Comparison of ENCODE assay signal across 16 cellular contexts in genomic region chr1:143736562-143736961, GRCh38.
DNase-seq lines count a peak whose midpoint lies in the region; ATAC-seq and TF ChIP-seq lines count a peak whose summit lies in the region.
"Had no signal": no experiment of that assay in that cellular context is flagged by ENCODE, and none has a peak within 500 bp of the region (broad histone marks: within the 10 kb centered on the region; RNA-seq: fewer than 3 reads in every experiment).

No MANE protein-coding gene starts in this region.

- no peak overlapping the region for H4K91ac ChIP-seq in neuronal stem cell (ENCODE audit: low read depth, low read length, poor library complexity)

- H2BK15ac ChIP-seq in neuronal stem cell (ENCODE audit: low read length): no peak overlapping the region

- H3K18ac ChIP-seq in neuronal stem cell (ENCODE audit: low read length): no peak overlapping the region

- H3K27me3 Mint-ChIP-seq in glutamatergic neuron (ENCODE audit: unreplicated experiment): peaks cover 6% of the 10 kb centered on the region

- no peak for TF ChIP-seq CTCF in glutamatergic neuron (IDR thresholded peaks at IDR 0.05; ENCODE audit: partially characterized antibody, unreplicated experiment)
- no peak for TF ChIP-seq CTCF in ovary (IDR thresholded peaks at IDR 0.05)
- TF ChIP-seq CTCF in left lung (IDR thresholded peaks at IDR 0.05): no peak

- DNase-seq in adipocyte (ENCODE audit: low read depth) (no peak), glutamatergic neuron (peak; percentile 19), neuronal stem cell (ENCODE audit: low spot score) (no peak), ovary (no peak), caudate nucleus (lab: John Stamatoyannopoulos, UW) (no peak), left lung (no peak)
- DNase-seq: NCI-H2081; NCI-H82; stimulated activated CD4-positive, alpha-beta T cell treated with anti-CD3 and anti-CD28 coated beads, Interleukin-4, amount 100 ng/mL, for 24 hours had no signal

- no peak for ATAC-seq in left lung
- ATAC-seq in GM18511 (IDR thresholded peaks at IDR 0.05; ENCODE audit: unreplicated experiment): no peak

- no peak overlapping the region for H2BK5ac ChIP-seq in neuronal stem cell (ENCODE audit: low read length)

- H3K9me3 Mint-ChIP-seq in glutamatergic neuron (ENCODE audit: unreplicated experiment): peaks cover 4% of the 10 kb centered on the region
- H3K9me3 Mint-ChIP-seq: activated CD4-positive, alpha-beta T cell treated with anti-CD3 and anti-CD28 coated beads, Interleukin-2, amount 10 ng/mL, durations not matched to agents 24 days and 14 days; central memory CD8-positive, alpha-beta T cell had no signal

- peak overlapping the region; percentile 89 for H3K4me3 Mint-ChIP-seq in glutamatergic neuron (ENCODE audit: unreplicated experiment)
- H3K4me3 Mint-ChIP-seq: activated CD4-positive, alpha-beta T cell treated with anti-CD3 and anti-CD28 coated beads, Interleukin-2, amount 10 ng/mL, durations not matched to agents 24 days and 14 days; activated naive CD8-positive, alpha-beta T cell; central memory CD8-positive, alpha-beta T cell had no signal

- WGBS in neuronal stem cell (ENCODE audit: extremely low coverage in 2 of 2, insufficient read length in 2 of 2, insufficient replicate concordance in 1 of 2), 2 donors: no CpG with 5 or more reads among the region's 14 CpGs
- WGBS in ovary, 3 donors: 3 to 7% (median 3%) methylated on average over 13 to 14 of the region's 14 CpGs

- no peaks in the 10 kb centered on the region for H3K36me3 Mint-ChIP-seq in glutamatergic neuron (ENCODE audit: unreplicated experiment)
- H3K36me3 Mint-ChIP-seq: neural progenitor cell had no signal

- H3K79me1 ChIP-seq in neuronal stem cell (ENCODE audit: low read depth, low read length): no peaks in the 10 kb centered on the region

- H3K14ac ChIP-seq in neuronal stem cell (ENCODE audit: low read length): no peak overlapping the region

- TF ChIP-seq POLR2A in ovary (IDR thresholded peaks at IDR 0.05): no peak

- peak overlapping the region; percentile 64 for H3K27ac Mint-ChIP-seq in glutamatergic neuron (ENCODE audit: unreplicated experiment)
- H3K27ac Mint-ChIP-seq: activated CD4-positive, alpha-beta T cell treated with anti-CD3 and anti-CD28 coated beads, Interleukin-2, amount 10 ng/mL, durations not matched to agents 24 days and 14 days; activated naive CD8-positive, alpha-beta T cell; neural progenitor cell had no signal

- H3K9me3 ChIP-seq in ES-I3 (ENCODE audit: control insufficient read depth, insufficient read depth, low read length) (no peaks in the 10 kb centered on the region), adipocyte (ENCODE audit: control insufficient read depth, low read length) (no peaks in the 10 kb centered on the region), neuronal stem cell (replicated peaks in 1 of 2; ENCODE audit: control insufficient read depth in 2 of 2, insufficient read depth in 1 of 2, low read depth in 1 of 2, low read length in 2 of 2) (no peaks in the 10 kb centered on the region), ovary (no peaks in the 10 kb centered on the region), left lung (no peaks in the 10 kb centered on the region)

- H3K27me3 ChIP-seq in adipocyte (replicated peaks; ENCODE audit: control insufficient read depth, insufficient read depth, low read length) (no peaks in the 10 kb centered on the region), neuronal stem cell (ENCODE audit: control insufficient read depth in 3 of 3, insufficient read depth in 3 of 3, low read depth in 1 of 3, low read length in 3 of 3) (peaks cover 0 to 11% (median 0%) of the 10 kb centered on the region in 3 experiments), ovary (no peaks in the 10 kb centered on the region), left lung (peaks cover 22 to 42% of the 10 kb centered on the region in 2 donors)
- H3K27me3 ChIP-seq: neural progenitor cell had no signal

- no peak for TF ChIP-seq EP300 in ovary (IDR thresholded peaks at IDR 0.05)

- H2BK120ac ChIP-seq in neuronal stem cell (ENCODE audit: low read depth, low read length): no peak overlapping the region

- H3K4me3 ChIP-seq in adipocyte (ENCODE audit: low read length) (peak overlapping the region; percentile 71), neuronal stem cell (ENCODE audit: low read length in 2 of 2) (peak overlapping the region in 1 of 2 donors; percentile 84), ovary (no peak overlapping the region), left lung (no peak overlapping the region)
- H3K4me3 ChIP-seq: neural progenitor cell had no signal

- peak overlapping the region; percentile 49 for H3K4me2 ChIP-seq in neuronal stem cell (ENCODE audit: insufficient read depth, low read length, poor library complexity, severe bottlenecking)
- H3K4me2 ChIP-seq: neural progenitor cell had no signal

- H3K27ac ChIP-seq in neuronal stem cell (replicated peaks; ENCODE audit: low read length) (peak overlapping the region; percentile 43), ovary (no peak overlapping the region), caudate nucleus (ENCODE audit: low read depth, low read length) (no peak overlapping the region), left lung (no peak overlapping the region)
- H3K27ac ChIP-seq: epithelial cell of prostate, neural progenitor cell had no signal

- no peak overlapping the region for H2AK5ac ChIP-seq in neuronal stem cell (ENCODE audit: low read depth, low read length)

- H4K8ac ChIP-seq in neuronal stem cell (ENCODE audit: low read depth, low read length): no peak overlapping the region

- no peak overlapping the region for H3K4ac ChIP-seq in neuronal stem cell (ENCODE audit: low read length)

- H3K4me1 Mint-ChIP-seq in glutamatergic neuron (ENCODE audit: low read depth, unreplicated experiment): no peaks in the 10 kb centered on the region
- H3K4me1 Mint-ChIP-seq: activated CD4-positive, alpha-beta T cell treated with anti-CD3 and anti-CD28 coated beads, Interleukin-2, amount 10 ng/mL, durations not matched to agents 24 days and 14 days; central memory CD8-positive, alpha-beta T cell; neural progenitor cell had no signal

- H3K4me1 ChIP-seq in ES-I3 (ENCODE audit: insufficient read depth, low read length) (no peaks in the 10 kb centered on the region; the same call in 1 of the 2 replicates), adipocyte (ENCODE audit: control insufficient read depth, insufficient read depth, low read length) (no peaks in the 10 kb centered on the region), neuronal stem cell (ENCODE audit: control insufficient read depth in 2 of 2, insufficient read depth in 1 of 2, low read depth in 1 of 2, low read length in 2 of 2) (no peaks in the 10 kb centered on the region), ovary (ENCODE audit: insufficient read depth) (no peaks in the 10 kb centered on the region), left lung (no peaks in the 10 kb centered on the region)
- H3K4me1 ChIP-seq: neural progenitor cell had no signal

- H2BK12ac ChIP-seq in neuronal stem cell (ENCODE audit: low read length): no peak overlapping the region

- no peak overlapping the region for H3K23ac ChIP-seq in neuronal stem cell (ENCODE audit: low read depth, low read length, poor library complexity)

- H3K36me3 ChIP-seq in ES-I3 (ENCODE audit: insufficient read depth, low read length): no peaks in the 10 kb centered on the region
- no peaks in the 10 kb centered on the region for H3K36me3 ChIP-seq in adipocyte (ENCODE audit: control insufficient read depth, insufficient read depth, low read length, severe bottlenecking)
- H3K36me3 ChIP-seq in neuronal stem cell (replicated peaks in 1 of 2; ENCODE audit: control insufficient read depth in 2 of 2, insufficient read depth in 2 of 2, low read length in 2 of 2): no peaks in the 10 kb centered on the region
- H3K36me3 ChIP-seq in ovary: no peaks in the 10 kb centered on the region
- H3K36me3 ChIP-seq in left lung: no peaks in the 10 kb centered on the region
- H3K36me3 ChIP-seq: neural progenitor cell had no signal

- intact Hi-C loops in ovary (cut with DNase I) (no loop called here), left lung (cut with DNase I) (no loop called here)

- peak overlapping the region; percentile 96 for H3K9ac ChIP-seq in ES-I3 (ENCODE audit: low read depth, low read length)
- no peak overlapping the region for H3K9ac ChIP-seq in adipocyte (ENCODE audit: low read length)
- no peak overlapping the region for H3K9ac ChIP-seq in neuronal stem cell (ENCODE audit: low read depth, low read length, poor library complexity)
- H3K9ac ChIP-seq: neural progenitor cell had no signal

- H2AFZ ChIP-seq in neuronal stem cell (ENCODE audit: low read length): no peak overlapping the region
- H2AFZ ChIP-seq: neural progenitor cell had no signal
